18 cellular contexts compared by ENCODE assay signal in the genomic region with DNA sequence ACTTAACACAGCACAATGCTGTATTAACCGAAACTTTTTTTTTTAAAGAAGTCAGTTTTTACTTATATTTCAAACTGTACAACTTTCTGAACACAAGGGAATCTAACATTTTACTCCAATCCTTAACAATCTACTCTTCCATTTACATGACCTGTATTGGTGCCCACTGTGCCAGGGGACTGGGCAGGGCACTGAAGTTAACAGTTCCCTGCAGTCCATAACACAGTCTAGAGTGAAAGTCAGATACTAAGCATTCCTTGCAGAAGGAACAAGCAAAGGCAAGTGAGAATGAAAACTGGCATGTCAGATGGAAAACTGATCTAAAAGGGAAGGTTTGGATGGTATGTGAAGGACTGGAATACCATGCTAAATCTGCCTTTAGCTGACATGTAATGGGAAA. TPM values are rescaled to one million over a fixed set of nuclear protein-coding genes. Genes with fewer than 3 reads are reported as not detected.
DNase-seq lines count a peak whose midpoint lies in the region; ATAC-seq and TF ChIP-seq lines count a peak whose summit lies in the region.
"Had no signal": no experiment of that assay in that cellular context is flagged by ENCODE, and none has a peak within 500 bp of the region (broad histone marks: within the 10 kb centered on the region; RNA-seq: fewer than 3 reads in every experiment).

No MANE protein-coding gene starts in this region.

- intact Hi-C loops in MCF 10A (cut with micrococcal nuclease) = loop anchor here (5.0 kb wide), 1 partner anchor 203 kb away; no protein-coding TSS in a partner anchor
- intact Hi-C loops in mammary epithelial cell (cut with micrococcal nuclease) = no loop called here
- intact Hi-C loops in left ventricle myocardium superior (cut with micrococcal nuclease) = no loop called here
- intact Hi-C loops in cardiac septum (cut with DNase I) = no loop called here

- H3K36me3 Mint-ChIP-seq in MCF 10A (ENCODE audit: insufficient read depth, unreplicated experiment) (peaks cover 57% of the 10 kb centered on the region), neural crest cell (ENCODE audit: low read depth) (peaks cover 20% of the 10 kb centered on the region), glutamatergic neuron (ENCODE audit: unreplicated experiment) (no peaks in the 10 kb centered on the region)

- no peaks in the 10 kb centered on the region for H3K9me3 ChIP-seq in mammary epithelial cell (replicated peaks; ENCODE audit: insufficient read depth, low read length)
- H3K9me3 ChIP-seq: A549, HAP-1 had no signal

- no peaks in the 10 kb centered on the region for H4K20me1 ChIP-seq in mammary epithelial cell (ENCODE audit: insufficient read depth, low read length)

- H3K4me1 ChIP-seq in mammary epithelial cell (ENCODE audit: insufficient read depth, low read length) = peaks cover 8% of the 10 kb centered on the region
- H3K4me1 ChIP-seq: A549, HAP-1 had no signal

- H3K27ac Mint-ChIP-seq in MCF 10A (ENCODE audit: low read depth, unreplicated experiment) (peak overlapping the region; percentile 52), neural crest cell (ENCODE audit: unreplicated experiment) (peak overlapping the region; percentile 82), glutamatergic neuron (ENCODE audit: unreplicated experiment) (no peak overlapping the region)

- DNase-seq in MCF 10A (ENCODE audit: unreplicated experiment) (no peak), mammary epithelial cell (no peak), left ventricle myocardium superior (no peak), cardiac septum (ENCODE audit: low spot score) (no peak), neural crest cell (ENCODE audit: low read depth, low spot score) (no peak), glutamatergic neuron (no peak)
- DNase-seq: AML-193; CD4-positive, alpha-beta memory T cell; DMS153; DMS79; GF-D8; GM23248 had no signal

- H3K36me3 ChIP-seq in mammary epithelial cell (ENCODE audit: insufficient read depth, low read length) = peaks cover 11% of the 10 kb centered on the region

- dilution Hi-C loops in mammary epithelial cell (cut with HindIII; ENCODE audit: low sequenced_read_pairs) = no loop called here

- H3K27me3 Mint-ChIP-seq in MCF 10A (ENCODE audit: insufficient read depth, unreplicated experiment) = no peaks in the 10 kb centered on the region
- no peaks in the 10 kb centered on the region for H3K27me3 Mint-ChIP-seq in neural crest cell (ENCODE audit: low read depth)
- no peaks in the 10 kb centered on the region for H3K27me3 Mint-ChIP-seq in glutamatergic neuron (ENCODE audit: unreplicated experiment)
- H3K27me3 Mint-ChIP-seq: CD4-positive, alpha-beta memory T cell had no signal

- no peak for TF ChIP-seq CTCF in MCF 10A (IDR thresholded peaks at IDR 0.05; ENCODE audit: unreplicated experiment)
- no peak for TF ChIP-seq CTCF in mammary epithelial cell (conservative IDR thresholded peaks at IDR 0.05 in 1 of 2, IDR thresholded peaks at IDR 0.05 in 1 of 2; ENCODE audit: extremely low read depth in 1 of 2, insufficient read depth in 1 of 2, low read depth in 1 of 2, low read length in 2 of 2)
- TF ChIP-seq CTCF in neural crest cell (conservative IDR thresholded peaks at IDR 0.05) = no peak
- no peak for TF ChIP-seq CTCF in glutamatergic neuron (IDR thresholded peaks at IDR 0.05; ENCODE audit: partially characterized antibody, unreplicated experiment)

- no peaks in the 10 kb centered on the region for H3K27me3 ChIP-seq in mammary epithelial cell (ENCODE audit: insufficient read depth, low read length)

- no peak overlapping the region for H3K4me2 ChIP-seq in mammary epithelial cell (ENCODE audit: insufficient read depth, low read depth, low read length)
- H3K4me2 ChIP-seq: A549 had no signal

- H3K27ac ChIP-seq in mammary epithelial cell (ENCODE audit: insufficient read depth, low read depth, low read length) = no peak overlapping the region
- H3K27ac ChIP-seq: 22Rv1, A549, C4-2B, GM23248 had no signal

- POLR2A ChIA-PET in MCF 10A (lab: Yijun Ruan, JAX) = no interaction called here

- 94% methylated on average over 1 of the region's 1 CpG for WGBS in mammary epithelial cell (ENCODE audit: low coverage, missing lambda C conversion rate)

- H3K9me3 Mint-ChIP-seq in MCF 10A (ENCODE audit: unreplicated experiment) (no peaks in the 10 kb centered on the region), neural crest cell (no peaks in the 10 kb centered on the region), glutamatergic neuron (ENCODE audit: unreplicated experiment) (no peaks in the 10 kb centered on the region)
- H3K9me3 Mint-ChIP-seq: CD4-positive, alpha-beta memory T cell had no signal

- H2AFZ ChIP-seq in mammary epithelial cell (ENCODE audit: low read depth, low read length) = no peak overlapping the region
- H2AFZ ChIP-seq: GM23248 had no signal

- H3K4me3 Mint-ChIP-seq in MCF 10A (ENCODE audit: unreplicated experiment) = no peak overlapping the region
- no peak overlapping the region for H3K4me3 Mint-ChIP-seq in neural crest cell
- no peak overlapping the region for H3K4me3 Mint-ChIP-seq in glutamatergic neuron (ENCODE audit: unreplicated experiment)
- H3K4me3 Mint-ChIP-seq: CD4-positive, alpha-beta memory T cell had no signal

- in situ Hi-C loops in mammary epithelial cell (cut with MboI; ENCODE audit: low sequenced_read_pairs in 2 of 2) = loop anchor here in 1 of 2 donors (10.0 kb wide), 1 partner anchor 115 kb away; no protein-coding TSS in a partner anchor

- H3K4me1 Mint-ChIP-seq in MCF 10A (ENCODE audit: insufficient read depth, unreplicated experiment) (peaks cover 20% of the 10 kb centered on the region), neural crest cell (no peaks in the 10 kb centered on the region), glutamatergic neuron (ENCODE audit: low read depth, unreplicated experiment) (no peaks in the 10 kb centered on the region)

- H3K9ac ChIP-seq in mammary epithelial cell (ENCODE audit: insufficient read depth, low read length) = no peak overlapping the region
- H3K9ac ChIP-seq: GM23248 had no signal

- CTCF ChIA-PET in MCF 10A (lab: Yijun Ruan, JAX) = no interaction called here
- CTCF ChIA-PET in mammary epithelial cell (lab: Charles Lee; ENCODE audit: low non-redundant PET) = no interaction called here

- no peak overlapping the region for H3K4me3 ChIP-seq in mammary epithelial cell (replicated peaks in 1 of 3; ENCODE audit: insufficient read depth in 1 of 3, low read depth in 2 of 3, low read length in 3 of 3)
- H3K4me3 ChIP-seq: A549, GM23248, HAP-1 had no signal

- BruUV-seq in MCF 10A (replicated peaks; lab: Mats Ljungman, UMichigan) (no TSS peak), mammary epithelial cell (replicated peaks; lab: Mats Ljungman, UMichigan) (no TSS peak)

- H3K79me2 ChIP-seq in mammary epithelial cell (ENCODE audit: insufficient read depth, low read length) = no peaks in the 10 kb centered on the region

- ATAC-seq in left ventricle myocardium superior (peak; percentile 39), GM19455 (IDR thresholded peaks at IDR 0.05; ENCODE audit: unreplicated experiment) (no peak), HG03457 (IDR thresholded peaks at IDR 0.05; ENCODE audit: unreplicated experiment) (no peak)
- ATAC-seq: A549 had no signal

RNA-seq across cellular contexts. Expression of a gene that starts 29.8 kb away (rescaled TPM):
- total RNA-seq in MCF 10A (2022) (87.2 and 105 TPM in 2 replicates), mammary epithelial cell (10 to 100 TPM; 49.0 to 63.4 TPM), left ventricle myocardium superior (308 TPM), cardiac septum (216 TPM), neural crest cell (51.5 and 52.7 TPM in 2 replicates), glutamatergic neuron (ENCODE audit: unreplicated experiment) (68.5 TPM)
- 37.3 TPM for polyA plus RNA-seq in mammary epithelial cell
- 21.7 TPM for polyA minus RNA-seq in mammary epithelial cell
